In genomic region chr2:18410543-18410942, GRCh38 we compare ENCODE assay signal across 25 cellular contexts.
A peak's percentile ranks its signal among the peaks of the same experiment; 100 is the strongest.
DNase-seq lines count a peak whose midpoint lies in the region; ATAC-seq, FAIRE-seq and TF ChIP-seq lines count a peak whose summit lies in the region.
"Had no signal": no experiment of that assay in that cellular context is flagged by ENCODE, and none has a peak within 500 bp of the region (broad histone marks: within the 10 kb centered on the region; RNA-seq: fewer than 3 reads in every experiment).

No MANE protein-coding gene starts in this region.

- no peak overlapping the region for H2AFZ ChIP-seq in HCT116 (ENCODE audit: low read depth, low read length, poor library complexity, severe bottlenecking)
- H2AFZ ChIP-seq: PC-9 had no signal

- no peaks in the 10 kb centered on the region for H3K9me2 ChIP-seq in HCT116 (ENCODE audit: insufficient read depth)

- TF ChIP-seq EP300 in A549 (IDR thresholded peaks at IDR 0.05) = no peak

- TF ChIP-seq POLR2A in A549 (IDR thresholded peaks at IDR 0.05; ENCODE audit: low read length) (no peak), HCT116 (IDR thresholded peaks at IDR 0.05; ENCODE audit: borderline replicate concordance, extremely low read depth, insufficient read depth, insufficient read length) (no peak)

- RAD21 ChIA-PET in HCT116 (lab: Charles Lee; ENCODE audit: low non-redundant PET in 1 of 2, low total read pairs in 2 of 2, uncharacterized antibody in 2 of 2, unreplicated experiment in 2 of 2) = no interaction called here

- H3K27ac ChIP-seq in A549 (no peak overlapping the region), HCT116 (ENCODE audit: low read depth, low read length) (no peak overlapping the region), VCaP (no peak overlapping the region), foreskin keratinocyte (no peak overlapping the region)
- H3K27ac ChIP-seq: BLaER1, PC-9, RWPE1, SK-N-MC had no signal

- H3K27me3 ChIP-seq in HCT116 (ENCODE audit: insufficient read depth, low read length) (no peaks in the 10 kb centered on the region; the same call in 1 of the 2 replicates), foreskin keratinocyte (no peaks in the 10 kb centered on the region)
- H3K27me3 ChIP-seq: BLaER1 had no signal

- no peak for DNase-seq in A549 (ENCODE audit: low read depth in 1 of 2, low spot score in 1 of 2)
- DNase-seq in HCT116 (ENCODE audit: low read depth, low spot score) = no peak
- no peak for DNase-seq in foreskin keratinocyte
- DNase-seq in islet precursor cell = no peak
- DNase-seq: Caco-2; CD4-positive, alpha-beta T cell; DMS 273 treated with DMSO at 0.1 percent for 48 hours; Karpas-422; MV-4-11; NCI-H1105 treated with DMSO at 0.1 percent for 48 hours; NCI-H1694; NCI-H2081 treated with DMSO at 0.1 percent for 48 hours; NCI-H2171 treated with DMSO at 0.1 percent for 48 hours; NCI-H524 treated with DMSO at 0.1 percent for 48 hours; PC-9; SHP77 treated with DMSO at 0.1 percent for 48 hours had no signal

- CTCF ChIA-PET in A549 (lab: Yijun Ruan, JAX) (interaction anchor here (0.6 to 5.8 kb wide), 4 partner anchors 18 to 1452 kb away, joined by 3 to 23 read pairs (median 4); no protein-coding TSS in a partner anchor), HCT116 (lab: Charles Lee) (no interaction called here)

- H3K4me2 ChIP-seq in A549 = no peak overlapping the region
- no peak overlapping the region for H3K4me2 ChIP-seq in HCT116 (ENCODE audit: low read length)
- H3K4me2 ChIP-seq: BLaER1, PC-9 had no signal

- no peak for FAIRE-seq in A549 (lab: Jason Lieb, UNC)
- FAIRE-seq: GM12891 had no signal

- no peaks in the 10 kb centered on the region for H3K79me2 ChIP-seq in HCT116 (ENCODE audit: insufficient read depth, low read length)

- ATAC-seq in A549 = peak; percentile 25 to 32; a peak in 3 of 6 replicates
- peak; percentile 36 for ATAC-seq in HCT116
- ATAC-seq in foreskin keratinocyte = no peak
- ATAC-seq in HG02870 (IDR thresholded peaks at IDR 0.05; ENCODE audit: unreplicated experiment) = no peak
- no peak for ATAC-seq in HG02571 (IDR thresholded peaks at IDR 0.05; ENCODE audit: unreplicated experiment)
- no peak for ATAC-seq in HG03565 (IDR thresholded peaks at IDR 0.05; ENCODE audit: unreplicated experiment)

- no peaks in the 10 kb centered on the region for H3K36me3 ChIP-seq in HCT116 (ENCODE audit: control insufficient read depth in 1 of 2, insufficient read depth in 2 of 2, low read length in 2 of 2)
- H3K36me3 ChIP-seq: BLaER1, HAP-1 had no signal

- no peaks in the 10 kb centered on the region for H4K20me1 ChIP-seq in HCT116 (ENCODE audit: insufficient read depth)
- H4K20me1 ChIP-seq: BLaER1 had no signal

- H3K4me1 ChIP-seq in A549 (peaks cover 19% of the 10 kb centered on the region), HCT116 (ENCODE audit: control insufficient read depth in 1 of 2, insufficient read depth in 2 of 2, low read length in 2 of 2) (peaks cover 4 to 11% of the 10 kb centered on the region in 2 experiments; a peak in 3 of 4 replicates), foreskin keratinocyte (peaks cover 20% of the 10 kb centered on the region)
- H3K4me1 ChIP-seq: BLaER1, Caco-2, HAP-1 had no signal

- WGBS in A549 (ENCODE audit: missing lambda C conversion rate) = 61% methylated on average over 1 of the region's 1 CpG

- intact Hi-C loops in HCT116 (cut with micrococcal nuclease) = no loop called here

- POLR2A ChIA-PET in A549 (lab: Yijun Ruan, JAX) = no interaction called here
- POLR2A ChIA-PET in HCT116 (lab: Charles Lee) = no interaction called here

- BruUV-seq in HCT116 (replicated peaks; lab: Mats Ljungman, UMichigan) = no TSS peak

- H3K4me3 ChIP-seq in A549 (no peak overlapping the region), HCT116 (replicated peaks in 1 of 2; ENCODE audit: low read depth in 1 of 2, low read length in 2 of 2) (no peak overlapping the region)
- H3K4me3 ChIP-seq: BLaER1, HAP-1, PC-9, SK-N-MC had no signal

- no peak for TF ChIP-seq RAD21 in A549 (conservative IDR thresholded peaks at IDR 0.05 in 1 of 2, IDR thresholded peaks at IDR 0.05 in 1 of 2)
- no peak for TF ChIP-seq RAD21 in HCT116 (IDR thresholded peaks at IDR 0.05; ENCODE audit: low read depth)

- no peak overlapping the region for H3K9ac ChIP-seq in HCT116 (ENCODE audit: low read length)
- H3K9ac ChIP-seq: BLaER1 had no signal

- peak; percentile 10; the same call in 1 of the 3 replicates for TF ChIP-seq CTCF in A549 (IDR thresholded peaks at IDR 0.05)
- peak in 2 of 3 experiments; percentile 14 to 19; a peak in 1 of 6 replicates for TF ChIP-seq CTCF in HCT116 (IDR thresholded peaks at IDR 0.05 in 2 of 3, conservative IDR thresholded peaks at IDR 0.05 in 1 of 3; ENCODE audit: borderline replicate concordance in 1 of 3, insufficient read depth in 1 of 3, low read depth in 2 of 3, low read length in 2 of 3)
- 0 out of 2 replicates have a peak, but pooled peaks have one; percentile 10 for TF ChIP-seq CTCF in VCaP (conservative IDR thresholded peaks at IDR 0.05)
- TF ChIP-seq CTCF in foreskin keratinocyte (conservative IDR thresholded peaks at IDR 0.05) = peak; percentile 22

- H3K9me3 ChIP-seq in A549 (no peaks in the 10 kb centered on the region), HCT116 (ENCODE audit: control insufficient read depth in 1 of 2, insufficient read depth in 1 of 2, low read depth in 1 of 2, low read length in 2 of 2) (no peaks in the 10 kb centered on the region)
- H3K9me3 ChIP-seq: BLaER1, Caco-2, HAP-1 had no signal

TF ChIP-seq in A549, 52 proteins besides CTCF, POLR2A, EP300 and RAD21 (continues in another document):
- TF ChIP-seq PHF8 (IDR thresholded peaks at IDR 0.05; ENCODE audit: borderline replicate concordance, low read depth) = no peak
- no peak for TF ChIP-seq E2F6 (IDR thresholded peaks at IDR 0.05; ENCODE audit: borderline replicate concordance, low read depth)
- no peak for TF ChIP-seq HOXB13 (CRISPR knock-in tag; IDR thresholded peaks at IDR 0.05; ENCODE audit: low read depth)
- no peak for TF ChIP-seq CHD4 (IDR thresholded peaks at IDR 0.05; ENCODE audit: borderline replicate concordance)
- no peak for TF ChIP-seq ZFP36 (IDR thresholded peaks at IDR 0.05; ENCODE audit: borderline replicate concordance, partially characterized antibody)
- no peak for TF ChIP-seq TP53 (CRISPR knock-in tag; IDR thresholded peaks at IDR 0.05)
- TF ChIP-seq NPAS2 (CRISPR knock-in tag; IDR thresholded peaks at IDR 0.05; ENCODE audit: borderline replicate concordance) = no peak
- TF ChIP-seq ATOH8 (CRISPR knock-in tag; IDR thresholded peaks at IDR 0.05; ENCODE audit: low read depth) = no peak
- TF ChIP-seq FOXS1 (CRISPR knock-in tag; IDR thresholded peaks at IDR 0.05) = no peak
- no peak for TF ChIP-seq MAFK (IDR thresholded peaks at IDR 0.05; ENCODE audit: partially characterized antibody)
- TF ChIP-seq HES2 (IDR thresholded peaks at IDR 0.05) = no peak
- TF ChIP-seq ESRRA (IDR thresholded peaks at IDR 0.05; ENCODE audit: borderline replicate concordance, low read length) = no peak

TF ChIP-seq in HCT116, 20 proteins besides CTCF, POLR2A, EP300 and RAD21:
- TF ChIP-seq TCF7L2 (IDR thresholded peaks at IDR 0.05; ENCODE audit: borderline replicate concordance, extremely low read depth, insufficient read depth, insufficient read length) = no peak
- no peak for TF ChIP-seq ZNF274 (IDR thresholded peaks at IDR 0.05; ENCODE audit: low read depth, low read length)

Comparison
In these comparisons a context has a peak if more than half of its experiments do, and no peak if none do; other contexts are left out.
1. ATAC-seq: peak in A549 (2 of 2) and HCT116 (single experiment); none in foreskin keratinocyte (single experiment), HG02870 (single experiment), HG02571 (single experiment) and HG03565 (single experiment).
2. Of the 6 proteins assayed by ChIP-seq in both A549 and HCT116: peak only in A549: none; only in HCT116: none; in both: CTCF; in neither: 5.
3. Peak in every context shown above with its lines, with median percentiles within 50 percentile points of each other: CTCF ChIP-seq.